ENCODE assay signal across 9 cellular contexts in the genomic region with DNA sequence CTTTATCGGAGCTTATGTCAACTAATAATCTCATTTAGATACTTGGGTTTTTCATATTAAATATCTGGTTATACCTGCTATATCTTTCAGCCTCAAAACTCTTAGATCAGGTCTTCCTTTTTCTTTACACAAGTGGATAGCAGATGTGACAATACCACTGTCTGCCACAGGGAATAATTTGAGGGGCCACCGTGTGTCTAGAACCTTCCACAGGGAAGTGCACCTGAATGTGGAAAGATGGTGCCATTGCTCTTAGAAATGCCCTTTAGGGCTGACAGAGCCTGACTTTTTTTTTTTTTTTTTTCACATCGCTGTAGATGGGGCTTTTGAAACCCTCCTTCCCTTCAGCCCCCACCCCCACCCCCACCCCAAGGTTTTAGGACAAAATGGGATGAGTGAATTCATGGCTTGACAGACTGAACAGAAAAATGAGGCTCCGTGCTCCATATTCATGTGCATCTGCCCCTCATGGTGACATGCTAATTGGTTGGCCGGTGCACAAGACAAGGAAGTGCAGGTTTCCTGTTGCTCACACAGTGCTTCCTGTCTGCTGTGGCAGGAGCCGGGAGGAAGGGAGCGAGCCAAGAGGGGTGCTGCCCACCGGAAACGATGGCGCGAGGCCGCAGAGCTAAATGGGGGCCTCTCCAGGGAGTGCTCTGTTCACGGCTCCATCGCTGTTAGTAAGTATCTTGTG.
DNase-seq lines count a peak whose midpoint lies in the region; ATAC-seq and TF ChIP-seq lines count a peak whose summit lies in the region.
"Had no signal": no experiment of that assay in that cellular context is flagged by ENCODE, and none has a peak within 500 bp of the region (broad histone marks: within the 10 kb centered on the region; RNA-seq: fewer than 3 reads in every experiment).

No MANE protein-coding gene starts in this region.

- H3K27me3 Mint-ChIP-seq in stimulated activated naive CD8-positive, alpha-beta T cell treated with anti-CD3 and anti-CD28 coated beads, Interleukin-15, amount 100 ng/mL, for 72 hours: no peaks in the 10 kb centered on the region

- H3K9me3 ChIP-seq in Peyer's patch: no peaks in the 10 kb centered on the region

- TF ChIP-seq POLR2A in Peyer's patch (IDR thresholded peaks at IDR 0.05): no peak

- no peaks in the 10 kb centered on the region for H3K36me3 ChIP-seq in Peyer's patch

- DNase-seq in Peyer's patch (peak in 2 of 3 donors; percentile 88), activated gamma-delta T cell (lab: John Stamatoyannopoulos, UW) (peak; percentile 57), medulla oblongata (ENCODE audit: extremely low spot score) (peak; percentile 62), SW 1271 (lab: John Stamatoyannopoulos, UW) (no peak), T1000 (lab: John Stamatoyannopoulos, UW) (no peak)
- peak; percentile 50 to 76 for DNase-seq in stimulated activated naive CD8-positive, alpha-beta T cell treated with anti-CD3 and anti-CD28 coated beads, Interleukin-15, amount 100 ng/mL, for 72 hours

- ATAC-seq in GM18499 (IDR thresholded peaks at IDR 0.05; ENCODE audit: insufficient read depth, unreplicated experiment): peak; percentile 64
- ATAC-seq in HG02852 (IDR thresholded peaks at IDR 0.05; ENCODE audit: unreplicated experiment): peak; percentile 92
- peak; percentile 96 for ATAC-seq in stimulated activated naive CD8-positive, alpha-beta T cell treated with anti-CD3 and anti-CD28 coated beads, Interleukin-15, amount 100 ng/mL, for 72 hours

- H3K4me1 ChIP-seq in Peyer's patch: peaks cover 0 to 10% (median 0%) of the 10 kb centered on the region in 4 donors

- peak overlapping the region; percentile 37 to 72 (median 52) for H3K27ac ChIP-seq in Peyer's patch

- no peaks in the 10 kb centered on the region for H3K27me3 ChIP-seq in Peyer's patch

- peaks cover 68% of the 10 kb centered on the region for H3K4me1 Mint-ChIP-seq in stimulated activated naive CD8-positive, alpha-beta T cell treated with anti-CD3 and anti-CD28 coated beads, Interleukin-15, amount 100 ng/mL, for 72 hours

- TF ChIP-seq CTCF in Peyer's patch (IDR thresholded peaks at IDR 0.05): peak in 1 of 6 experiments; percentile 22

- peak overlapping the region; percentile 24 to 41 (median 28) for H3K4me3 ChIP-seq in Peyer's patch

- H3K27ac Mint-ChIP-seq in stimulated activated naive CD8-positive, alpha-beta T cell treated with anti-CD3 and anti-CD28 coated beads, Interleukin-15, amount 100 ng/mL, for 72 hours: peak overlapping the region; percentile 98
- H3K27ac Mint-ChIP-seq: nephron had no signal

- H3K4me3 Mint-ChIP-seq in stimulated activated naive CD8-positive, alpha-beta T cell treated with anti-CD3 and anti-CD28 coated beads, Interleukin-15, amount 100 ng/mL, for 72 hours: peak overlapping the region; percentile 92 to 96
- H3K4me3 Mint-ChIP-seq: nephron had no signal

- peaks cover 17 to 23% of the 10 kb centered on the region in 2 donors for H3K9me3 Mint-ChIP-seq in stimulated activated naive CD8-positive, alpha-beta T cell treated with anti-CD3 and anti-CD28 coated beads, Interleukin-15, amount 100 ng/mL, for 72 hours

Comparison
In these comparisons a context has a peak if more than half of its experiments do, and no peak if none do; other contexts are left out.
1. DNase-seq: peak in Peyer's patch (2 of 3), activated gamma-delta T cell (single experiment), medulla oblongata (single experiment) and stimulated activated naive CD8-positive, alpha-beta T cell treated with anti-CD3 and anti-CD28 coated beads, Interleukin-15, amount 100 ng/mL, for 72 hours (2 of 2); none in SW 1271 (0 of 2) and T1000 (single experiment).
2. Peak in every context shown above with its lines, with median percentiles within 50 percentile points of each other: ATAC-seq.